ENCODE assay signal across 1 cellular context in the genomic region with DNA sequence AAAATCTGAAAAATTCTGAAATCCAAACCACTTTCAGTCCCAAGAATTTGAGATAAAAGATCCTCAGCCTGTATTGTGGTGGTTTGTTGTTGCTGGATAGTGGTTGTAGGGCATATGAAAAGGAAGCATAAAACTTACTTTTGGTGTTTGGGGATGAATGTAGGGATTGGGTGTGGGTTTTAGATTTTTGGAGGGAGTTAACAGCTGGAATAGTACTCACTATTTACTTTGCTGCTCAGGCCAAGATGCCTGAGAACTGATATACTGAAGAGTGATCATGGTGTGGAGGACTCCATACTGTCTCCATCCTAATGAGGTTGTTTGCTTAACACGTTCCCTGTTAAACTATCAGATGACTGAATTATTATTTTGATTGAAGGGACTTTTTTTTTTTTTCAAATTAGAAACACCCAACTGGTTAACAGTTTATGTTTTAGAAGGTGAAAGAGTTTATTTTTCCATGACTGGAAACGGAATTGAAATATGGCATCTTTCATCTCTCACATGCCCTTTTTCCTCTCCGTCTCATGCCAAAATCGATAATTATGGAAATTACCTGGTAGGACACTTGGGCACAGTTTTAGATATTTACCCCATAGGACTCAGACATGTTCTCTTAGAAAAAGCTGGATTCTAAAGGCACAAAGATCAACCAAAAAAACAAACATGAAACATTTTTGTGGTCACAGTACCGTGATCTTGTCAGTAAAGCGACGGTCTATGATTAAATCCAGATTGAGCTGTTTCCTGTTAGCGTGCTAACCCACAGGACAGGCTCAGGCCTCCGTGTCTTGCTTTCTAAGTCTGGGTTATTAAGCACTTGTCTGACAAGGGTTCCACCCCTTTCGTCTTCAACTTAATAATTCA.
TF ChIP-seq lines count a peak whose summit lies in the region.

No MANE protein-coding gene starts in this region.

TF ChIP-seq in GM12878, 131 proteins besides CTCF, POLR2A, EP300 and RAD21 (continued from another document):
- peak; percentile 74 for TF ChIP-seq ZNF687 (IDR thresholded peaks at IDR 0.05)
- peak; percentile 80; the same call in 1 of the 2 replicates for TF ChIP-seq CBX5 (IDR thresholded peaks at IDR 0.05; ENCODE audit: low read depth)
- no peak; the same call in 1 of the 2 replicates for TF ChIP-seq NR2F1 (conservative IDR thresholded peaks at IDR 0.05)
TF ChIP-seq in GM12878: peak in this region for 47.
